In the genomic region with DNA sequence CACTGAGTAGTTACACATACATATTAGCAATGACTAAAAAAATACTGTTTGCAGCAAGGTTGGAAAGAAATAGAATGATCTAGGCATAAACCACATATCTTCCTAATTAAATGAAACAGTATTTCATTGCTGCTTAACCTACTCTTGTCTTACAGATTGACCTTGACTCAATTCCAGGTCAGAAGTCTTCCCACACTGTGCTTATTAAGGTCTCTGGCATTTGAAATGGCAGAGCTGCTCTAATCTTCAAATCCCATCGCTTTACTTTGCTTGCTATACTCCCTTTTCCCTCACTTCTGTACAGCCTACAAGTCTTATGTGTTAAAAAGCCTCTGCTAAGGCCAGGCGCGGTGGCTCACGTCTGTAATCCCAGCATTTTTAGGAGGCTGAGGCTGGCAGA, we compare ENCODE assay signal across 15 cellular contexts.
DNase-seq lines count a peak whose midpoint lies in the region; FAIRE-seq and TF ChIP-seq lines count a peak whose summit lies in the region.
"Had no signal": no experiment of that assay in that cellular context is flagged by ENCODE, and none has a peak within 500 bp of the region (broad histone marks: within the 10 kb centered on the region; RNA-seq: fewer than 3 reads in every experiment).

No MANE protein-coding gene starts in this region.

- FAIRE-seq in frontal cortex (lab: Jason Lieb, UNC) = no peak
- FAIRE-seq: K562 had no signal

- no peaks in the 10 kb centered on the region for H3K9me3 Mint-ChIP-seq in HFFc6

- DNase-seq in AG20443 (ENCODE audit: low spot score) (peak; percentile 7), HFFc6 (peak; percentile 44), dedifferentiated amniotic fluid mesenchymal stem cell (ENCODE audit: extremely low spot score) (peak; percentile 20), foreskin fibroblast (peak; percentile 33 to 52), frontal cortex (ENCODE audit: low spot score in 2 of 2) (no peak), ureter (ENCODE audit: low spot score) (no peak), NCI-H2107 (lab: John Stamatoyannopoulos, UW) (no peak)
- DNase-seq: NCI-H1436 treated with DMSO at 0.1 percent for 48 hours, NCI-H2081, NCI-H2227 treated with DMSO at 0.1 percent for 48 hours, NCI-H526, RPMI8226 had no signal

- H3K4me3 ChIP-seq in foreskin fibroblast (ENCODE audit: low read depth in 1 of 2, low read length in 2 of 2) = no peak overlapping the region
- H3K4me3 ChIP-seq: BLaER1, K562, SJSA1 had no signal

- no peak overlapping the region for H3K4me3 Mint-ChIP-seq in HFFc6

- H3K27me3 Mint-ChIP-seq in HFFc6 (ENCODE audit: insufficient read depth) = no peaks in the 10 kb centered on the region

- H3K36me3 Mint-ChIP-seq in HFFc6 (ENCODE audit: low read depth) = no peaks in the 10 kb centered on the region

- H3K4me1 Mint-ChIP-seq in HFFc6 (ENCODE audit: low read depth) = peaks cover 17% of the 10 kb centered on the region

- TF ChIP-seq CTCF in HFFc6 (IDR thresholded peaks at IDR 0.05) (no peak), foreskin fibroblast (IDR thresholded peaks at IDR 0.05; ENCODE audit: low read depth, low read length) (no peak)

- no peak overlapping the region for H3K27ac Mint-ChIP-seq in HFFc6

Comparison
In these comparisons a context has a peak if more than half of its experiments do, and no peak if none do; other contexts are left out.
1. DNase-seq: peak in AG20443 (single experiment), HFFc6 (single experiment), dedifferentiated amniotic fluid mesenchymal stem cell (single experiment) and foreskin fibroblast (2 of 2); none in frontal cortex (0 of 2), ureter (single experiment) and NCI-H2107 (single experiment).